Comparison of ENCODE assay signal across 18 cellular contexts in genomic region chrX:112759512-112759911, GRCh38.
DNase-seq lines count a peak whose midpoint lies in the region.
"Had no signal": no experiment of that assay in that cellular context is flagged by ENCODE, and none has a peak within 500 bp of the region (broad histone marks: within the 10 kb centered on the region; RNA-seq: fewer than 3 reads in every experiment).

No MANE protein-coding gene starts in this region.

- DNase-seq in NCI-H82 (lab: John Stamatoyannopoulos, UW) (peak; percentile 8), NCI-H82 treated with DMSO at 0.1 percent for 48 hours (lab: John Stamatoyannopoulos, UW; ENCODE audit: unreplicated experiment) (no peak), NCI-H69 (lab: John Stamatoyannopoulos, UW) (peak; percentile 62), glomerular visceral epithelial cell (ENCODE audit: extremely low spot score) (peak; percentile 56), renal cortical epithelial cell (ENCODE audit: low read depth) (peak; percentile 81), T-helper 1 cell (no peak), LoVo (ENCODE audit: low spot score) (no peak)
- DNase-seq in activated CD4-positive, alpha-beta T cell treated with anti-CD3 and anti-CD28 coated beads for 4 hours: no peak
- DNase-seq: COR-L47, DMS79, GM23248, HFFc6, KBM-7, MG63, NCI-H1092 treated with DMSO at 0.1 percent for 48 hours, NCI-H187, NCI-H446 treated with DMSO at 0.1 percent for 48 hours, RPMI8226 had no signal

Comparison
In these comparisons a context has a peak if more than half of its experiments do, and no peak if none do; other contexts are left out.
1. DNase-seq: peak in NCI-H82 (single experiment), NCI-H69 (single experiment), glomerular visceral epithelial cell (single experiment) and renal cortical epithelial cell (single experiment); none in NCI-H82 treated with DMSO at 0.1 percent for 48 hours (single experiment), activated CD4-positive, alpha-beta T cell treated with anti-CD3 and anti-CD28 coated beads for 4 hours (0 of 2), T-helper 1 cell (0 of 5) and LoVo (single experiment).